ENCODE assay signal across 29 cellular contexts in the genomic region with DNA sequence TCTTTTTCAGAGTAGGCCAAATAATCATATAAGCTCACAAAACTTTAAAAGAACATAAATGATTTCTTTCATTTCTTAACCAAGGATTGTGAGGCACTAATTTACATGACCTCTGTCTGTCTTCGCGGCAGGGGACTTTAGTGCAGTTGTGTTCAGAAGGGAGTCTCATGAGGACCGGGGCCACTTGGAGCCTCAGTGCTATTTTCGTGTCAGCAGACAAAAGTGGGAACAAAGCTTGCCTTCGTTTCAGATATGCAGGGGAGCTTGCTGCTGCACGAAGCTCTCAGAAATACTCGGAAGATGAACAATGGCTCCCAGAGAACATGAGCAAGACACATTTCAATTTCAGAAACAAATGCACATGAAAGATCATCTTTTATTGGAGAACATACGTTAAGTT.
"Had no signal": no experiment of that assay in that cellular context is flagged by ENCODE, and none has a peak within 500 bp of the region (broad histone marks: within the 10 kb centered on the region; RNA-seq: fewer than 3 reads in every experiment).

No MANE protein-coding gene starts in this region.

- H3K9me3 ChIP-seq: ovary, psoas muscle, right lobe of liver, sigmoid colon, stomach, thoracic aorta, thyroid gland, tibial nerve, upper lobe of left lung, vagina had no signal

- H3K36me3 Mint-ChIP-seq: naive thymus-derived CD8-positive, alpha-beta T cell; neural progenitor cell; stimulated activated effector memory CD8-positive, alpha-beta T cell treated with anti-CD3 and anti-CD28 coated beads, Interleukin-12 subunit alpha, Interleukin-12 subunit beta, amount 100 ng/mL, for 72 hours; stimulated activated naive B cell treated with anti-CD40 and anti-IgM and Interleukin-4, amounts not matched to agents 10 μg/mL and 1 μg/mL and 100 μg/mL, for 72 hours had no signal

- DNase-seq: naive thymus-derived CD8-positive, alpha-beta T cell; nephron progenitor cell; occipital lobe; ovary; posterior cingulate gyrus; psoas muscle; right cardiac atrium; right lobe of liver; sigmoid colon; small intestine; stimulated activated CD4-positive, alpha-beta T cell treated with anti-CD3 and anti-CD28 coated beads, Interleukin-15, amount 100 ng/mL, for 24 hours; stimulated activated CD4-positive, alpha-beta T cell treated with anti-CD3 and anti-CD28 coated beads, Interleukin-2, amount 100 ng/mL, for 24 hours; stimulated activated CD4-positive, alpha-beta T cell treated with anti-CD3 and anti-CD28 coated beads, Interleukin-2, amount 100 ng/mL, for 48 hours; stimulated activated CD4-positive, alpha-beta T cell treated with anti-CD3 and anti-CD28 coated beads, Interleukin-4, amount 100 ng/mL, for 24 hours; stimulated activated naive B cell treated with anti-CD40 and anti-IgM and Interleukin-4, amounts not matched to agents 10 μg/mL and 1 μg/mL and 100 μg/mL, for 72 hours; stimulated activated naive CD4-positive, alpha-beta T cell treated with Interleukin-2 at 50 U/mL for 16 hours; stomach; thyroid gland; trophoblast cell; upper lobe of left lung had no signal

- H3K36me3 ChIP-seq: neural progenitor cell, ovary, right lobe of liver, sigmoid colon, stomach, thoracic aorta, thyroid gland, tibial nerve, upper lobe of left lung, vagina had no signal

- ATAC-seq: naive thymus-derived CD8-positive, alpha-beta T cell; natural killer cell treated with Interleukin-12 subunit alpha and Interleukin-12 subunit beta and Interleukin-15 and Interleukin-18, amount 100 ng/mL, for 72 hours; psoas muscle; right cardiac atrium; right lobe of liver; stimulated activated effector memory CD8-positive, alpha-beta T cell treated with anti-CD3 and anti-CD28 coated beads, Interleukin-12 subunit alpha, Interleukin-12 subunit beta, amount 100 ng/mL, for 72 hours; stimulated activated naive B cell treated with anti-CD40 and anti-IgM and Interleukin-4, amounts not matched to agents 10 μg/mL and 1 μg/mL and 100 μg/mL, for 72 hours had no signal

- H3K27ac Mint-ChIP-seq: naive thymus-derived CD8-positive, alpha-beta T cell; natural killer cell treated with Interleukin-12 subunit alpha and Interleukin-12 subunit beta and Interleukin-15 and Interleukin-18, amount 100 ng/mL, for 72 hours; progenitor cell of endocrine pancreas; stimulated activated effector memory CD8-positive, alpha-beta T cell treated with anti-CD3 and anti-CD28 coated beads, Interleukin-12 subunit alpha, Interleukin-12 subunit beta, amount 100 ng/mL, for 72 hours; stimulated activated naive B cell treated with anti-CD40 and anti-IgM and Interleukin-4, amounts not matched to agents 10 μg/mL and 1 μg/mL and 100 μg/mL, for 72 hours; stimulated activated naive CD8-positive, alpha-beta T cell treated with anti-CD3 and anti-CD28 coated beads, Interleukin-15, Interleukin-2, amounts not matched to agents 100 ng/mL and 50 ng/mL, for 24 hours had no signal

- H3K4me3 Mint-ChIP-seq: naive thymus-derived CD8-positive, alpha-beta T cell; natural killer cell treated with Interleukin-12 subunit alpha and Interleukin-12 subunit beta and Interleukin-15 and Interleukin-18, amount 100 ng/mL, for 72 hours; nephron progenitor cell; neural progenitor cell; stimulated activated effector memory CD8-positive, alpha-beta T cell treated with anti-CD3 and anti-CD28 coated beads, Interleukin-12 subunit alpha, Interleukin-12 subunit beta, amount 100 ng/mL, for 72 hours; stimulated activated naive B cell treated with anti-CD40 and anti-IgM and Interleukin-4, amounts not matched to agents 10 μg/mL and 1 μg/mL and 100 μg/mL, for 72 hours; stimulated activated naive CD8-positive, alpha-beta T cell treated with anti-CD3 and anti-CD28 coated beads, Interleukin-15, Interleukin-2, amounts not matched to agents 100 ng/mL and 50 ng/mL, for 24 hours had no signal

- H3K9me3 Mint-ChIP-seq: neural progenitor cell; stimulated activated effector memory CD8-positive, alpha-beta T cell treated with anti-CD3 and anti-CD28 coated beads, Interleukin-12 subunit alpha, Interleukin-12 subunit beta, amount 100 ng/mL, for 72 hours; stimulated activated naive CD8-positive, alpha-beta T cell treated with anti-CD3 and anti-CD28 coated beads, Interleukin-15, Interleukin-2, amounts not matched to agents 100 ng/mL and 50 ng/mL, for 24 hours had no signal

- H3K27me3 ChIP-seq: neural progenitor cell, ovary, right lobe of liver, sigmoid colon, stomach, thyroid gland, tibial nerve, upper lobe of left lung, vagina had no signal

- H3K4me1 ChIP-seq: neural progenitor cell, parathyroid adenoma, psoas muscle, right lobe of liver, sigmoid colon, stomach, tibial nerve, upper lobe of left lung, vagina had no signal

- H3K27ac ChIP-seq: neural progenitor cell, ovary, parathyroid adenoma, psoas muscle, right lobe of liver, sigmoid colon, stomach, thoracic aorta, thyroid gland, tibial nerve, upper lobe of left lung, vagina had no signal

- H3K4me3 ChIP-seq: neural progenitor cell, ovary, psoas muscle, right lobe of liver, sigmoid colon, stomach, thoracic aorta, thyroid gland, tibial nerve, upper lobe of left lung, vagina had no signal

- H3K4me1 Mint-ChIP-seq: naive thymus-derived CD8-positive, alpha-beta T cell; nephron progenitor cell; stimulated activated effector memory CD8-positive, alpha-beta T cell treated with anti-CD3 and anti-CD28 coated beads, Interleukin-12 subunit alpha, Interleukin-12 subunit beta, amount 100 ng/mL, for 72 hours; stimulated activated naive B cell treated with anti-CD40 and anti-IgM and Interleukin-4, amounts not matched to agents 10 μg/mL and 1 μg/mL and 100 μg/mL, for 72 hours had no signal
